ENCODE assay signal across 19 cellular contexts in genomic region chr9:95836072-95836471, GRCh38. TPM values are rescaled to one million over a fixed set of nuclear protein-coding genes. Genes with fewer than 3 reads are reported as not detected.
DNase-seq lines count a peak whose midpoint lies in the region; ATAC-seq and TF ChIP-seq lines count a peak whose summit lies in the region.
"Had no signal": no experiment of that assay in that cellular context is flagged by ENCODE, and none has a peak within 500 bp of the region (broad histone marks: within the 10 kb centered on the region; RNA-seq: fewer than 3 reads in every experiment).

No MANE protein-coding gene starts in this region.

- peak overlapping the region; percentile 48 for H3K27ac ChIP-seq in VCaP
- H3K27ac ChIP-seq: HL-60 had no signal

- intact Hi-C loops in activated naive CD4-positive, alpha-beta T cell treated with anti-CD3 and anti-CD28 coated beads for 36 hours (cut with micrococcal nuclease) = no loop called here

- peaks cover 31% of the 10 kb centered on the region for H3K4me1 Mint-ChIP-seq in chondrocyte (ENCODE audit: low read depth)
- H3K4me1 Mint-ChIP-seq in activated naive CD4-positive, alpha-beta T cell treated with anti-CD3 and anti-CD28 coated beads for 36 hours (ENCODE audit: low read depth) = no peaks in the 10 kb centered on the region

- H3K9me3 Mint-ChIP-seq in chondrocyte (ENCODE audit: low read depth) = no peaks in the 10 kb centered on the region
- no peaks in the 10 kb centered on the region for H3K9me3 Mint-ChIP-seq in activated naive CD4-positive, alpha-beta T cell treated with anti-CD3 and anti-CD28 coated beads for 36 hours

- peak; percentile 52 for DNase-seq in EL
- no peak for DNase-seq in chondrocyte (ENCODE audit: low spot score)
- no peak for DNase-seq in omental fat pad (ENCODE audit: low spot score)
- no peak for DNase-seq in stimulated activated naive CD8-positive, alpha-beta T cell treated with anti-CD3 and anti-CD28 coated beads, Interleukin-15, Interleukin-2, amounts not matched to agents 100 U/mL and 50 U/mL, for 24 hours
- DNase-seq in activated naive CD4-positive, alpha-beta T cell treated with anti-CD3 and anti-CD28 coated beads for 36 hours = no peak
- no peak for DNase-seq in mesenteric fat pad (ENCODE audit: low spot score)
- DNase-seq: BE2C, DMS53, KBM-7, NCI-H1092 treated with DMSO at 0.1 percent for 48 hours, NCI-H1436 treated with DMSO at 0.1 percent for 48 hours, NCI-H2029 treated with DMSO at 0.1 percent for 48 hours, NCI-H2171, NCI-H446, NCI-H526 had no signal

- TF ChIP-seq CTCF in VCaP (conservative IDR thresholded peaks at IDR 0.05) (no peak), chondrocyte (IDR thresholded peaks at IDR 0.05) (no peak), omental fat pad (IDR thresholded peaks at IDR 0.05) (no peak)

- ATAC-seq in omental fat pad (ENCODE audit: low FRiP score) = peak; percentile 44
- no peak for ATAC-seq in stimulated activated naive CD8-positive, alpha-beta T cell treated with anti-CD3 and anti-CD28 coated beads, Interleukin-15, Interleukin-2, amounts not matched to agents 100 U/mL and 50 U/mL, for 24 hours
- ATAC-seq: HepG2, Right ventricle myocardium inferior had no signal

- H3K36me3 Mint-ChIP-seq in chondrocyte (ENCODE audit: low read depth) = peaks cover 2% of the 10 kb centered on the region
- H3K36me3 Mint-ChIP-seq in activated naive CD4-positive, alpha-beta T cell treated with anti-CD3 and anti-CD28 coated beads for 36 hours (ENCODE audit: low read depth) = no peaks in the 10 kb centered on the region

- no peaks in the 10 kb centered on the region for H3K27me3 Mint-ChIP-seq in chondrocyte (ENCODE audit: low read depth)
- H3K27me3 Mint-ChIP-seq in activated naive CD4-positive, alpha-beta T cell treated with anti-CD3 and anti-CD28 coated beads for 36 hours (ENCODE audit: low read depth) = no peaks in the 10 kb centered on the region

- no peak overlapping the region for H3K4me3 Mint-ChIP-seq in chondrocyte (ENCODE audit: unreplicated experiment)
- H3K4me3 Mint-ChIP-seq in activated naive CD4-positive, alpha-beta T cell treated with anti-CD3 and anti-CD28 coated beads for 36 hours = no peak overlapping the region

- CTCF ChIA-PET in activated naive CD4-positive, alpha-beta T cell treated with anti-CD3 and anti-CD28 coated beads for 36 hours (lab: Charles Lee) = no interaction called here

- H3K27ac Mint-ChIP-seq in chondrocyte (ENCODE audit: unreplicated experiment) = peak overlapping the region; percentile 45
- H3K27ac Mint-ChIP-seq in activated naive CD4-positive, alpha-beta T cell treated with anti-CD3 and anti-CD28 coated beads for 36 hours = no peak overlapping the region

RNA-seq across cellular contexts. Expression of gene ERCC6L2, which starts 39.4 kb away (rescaled TPM):
- 34.9 to 41.1 TPM (median 35.8 TPM) in 3 replicates for total RNA-seq in chondrocyte
- total RNA-seq in omental fat pad = 10 to 100 TPM; 48.9 to 84.6 (median 58.1) TPM
- total RNA-seq in activated naive CD4-positive, alpha-beta T cell treated with anti-CD3 and anti-CD28 coated beads for 36 hours = 10 to 100 TPM; 20.3 to 20.6 TPM
- total RNA-seq in mesenteric fat pad = 38.0 TPM
